Comparison of ENCODE assay signal across 9 cellular contexts in genomic region chr20:39874049-39874893, GRCh38.
DNase-seq lines count a peak whose midpoint lies in the region; ATAC-seq and TF ChIP-seq lines count a peak whose summit lies in the region.
"Had no signal": no experiment of that assay in that cellular context is flagged by ENCODE, and none has a peak within 500 bp of the region (broad histone marks: within the 10 kb centered on the region; RNA-seq: fewer than 3 reads in every experiment).

No MANE protein-coding gene starts in this region.

- peak; percentile 53 for TF ChIP-seq CTCF in WI38 (IDR thresholded peaks at IDR 0.05; ENCODE audit: low read depth, low read length)
- TF ChIP-seq CTCF in coronary artery (IDR thresholded peaks at IDR 0.05), result no peak

- H3K27ac ChIP-seq in coronary artery, result no peak overlapping the region
- H3K27ac ChIP-seq: neutrophil had no signal

- intact Hi-C loops in posterior vena cava (cut with DNase I), result loop anchor here in 1 of 2 donors (10.0 kb wide), 1 partner anchor 609 kb away; no protein-coding TSS in a partner anchor

- peak; percentile 93 for ATAC-seq in GM18502 (IDR thresholded peaks at IDR 0.05; ENCODE audit: poor library complexity, unreplicated experiment)
- peak; percentile 84 for ATAC-seq in HG02938 (IDR thresholded peaks at IDR 0.05; ENCODE audit: unreplicated experiment)

- H3K4me3 ChIP-seq in WI38 (ENCODE audit: low read depth, low read length), result no peak overlapping the region
- H3K4me3 ChIP-seq in coronary artery, result no peak overlapping the region

- DNase-seq in AG20443 (ENCODE audit: low spot score) (peak; percentile 83), NCI-H2029 (lab: John Stamatoyannopoulos, UW) (peak; percentile 88), glomerular endothelial cell (ENCODE audit: extremely low read depth, low read depth, low spot score) (peak; percentile 5), posterior vena cava (ENCODE audit: low spot score) (peak; percentile 87), coronary artery (ENCODE audit: low spot score) (no peak)
